10 cellular contexts compared by ENCODE assay signal in the genomic region with DNA sequence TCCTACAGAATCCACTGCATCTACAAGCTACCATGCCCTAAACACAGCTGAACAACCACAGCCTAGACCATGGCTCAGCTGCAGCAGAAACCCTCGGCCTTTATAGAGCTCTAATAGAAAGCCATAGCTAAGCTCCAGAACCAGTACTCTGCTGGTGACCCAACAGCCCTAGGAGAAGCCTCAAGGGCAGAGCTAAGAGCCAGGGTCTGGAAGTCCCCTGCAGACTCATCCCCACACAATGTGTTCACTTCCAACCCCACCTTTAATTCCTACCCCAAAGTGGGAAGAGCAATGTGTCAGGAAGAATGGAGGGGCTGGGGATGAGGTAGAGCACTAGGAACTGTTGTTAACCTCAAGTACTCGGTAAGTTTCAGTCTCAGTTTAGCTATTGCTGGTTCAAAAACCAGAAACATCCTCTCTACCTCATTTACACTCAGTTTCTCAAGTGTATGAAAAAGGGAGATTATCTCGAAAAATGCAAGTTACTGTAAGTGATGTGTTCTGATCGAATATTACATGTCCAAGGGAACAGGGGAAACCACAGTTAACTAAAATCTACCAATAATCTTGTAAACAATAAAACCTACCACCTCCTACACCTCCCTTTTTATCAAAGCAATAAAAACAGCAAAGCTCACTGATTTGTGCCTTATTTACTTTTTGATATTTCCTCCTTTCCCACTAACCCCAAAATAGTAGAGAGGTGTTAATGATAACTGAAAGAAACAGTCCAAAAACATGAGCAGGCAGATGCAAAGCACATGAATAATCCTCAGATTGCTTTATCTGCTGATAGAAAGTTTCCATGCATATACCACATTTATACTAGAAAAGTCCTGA. TPM values are rescaled to one million over a fixed set of nuclear protein-coding genes. Genes with fewer than 3 reads are reported as not detected.
DNase-seq lines count a peak whose midpoint lies in the region; ATAC-seq lines count a peak whose summit lies in the region.
"Had no signal": no experiment of that assay in that cellular context is flagged by ENCODE, and none has a peak within 500 bp of the region (broad histone marks: within the 10 kb centered on the region; RNA-seq: fewer than 3 reads in every experiment).

No MANE protein-coding gene starts in this region.

- no peaks in the 10 kb centered on the region for H3K9me3 ChIP-seq in naive thymus-derived CD4-positive, alpha-beta T cell (ENCODE audit: control insufficient read depth in 2 of 3, low read length in 3 of 3)
- H3K9me3 ChIP-seq: spleen had no signal

- H3K4me1 ChIP-seq in naive thymus-derived CD4-positive, alpha-beta T cell (ENCODE audit: control insufficient read depth in 2 of 2, insufficient read depth in 2 of 2, low read length in 2 of 2): peaks cover 0 to 6% of the 10 kb centered on the region in 2 donors
- H3K4me1 ChIP-seq: spleen had no signal

- CTCF ChIA-PET in activated CD8-positive, alpha-beta memory T cell treated with anti-CD3 and anti-CD28 coated beads, Interleukin-2, amount 10 ng/mL, durations not matched to agents 7 days and 5 days (lab: Charles Lee): interaction anchor here (0.6 to 1.9 kb wide), 8 partner anchors 11 to 579 kb away, joined by 3 to 15 read pairs (median 4); a partner anchor contains a TSS
- CTCF ChIA-PET in naive thymus-derived CD4-positive, alpha-beta T cell (lab: Charles Lee): interaction anchor here (0.7 to 1.4 kb wide), 3 partner anchors 17 to 49 kb away, joined by 3 to 4 read pairs (median 4); no protein-coding TSS in a partner anchor

- H3K4me3 Mint-ChIP-seq in activated CD8-positive, alpha-beta memory T cell treated with anti-CD3 and anti-CD28 coated beads, Interleukin-2, amount 10 ng/mL, durations not matched to agents 7 days and 5 days: peak overlapping the region; percentile 48
- peak overlapping the region in 1 of 10 donors; percentile 80 for H3K4me3 Mint-ChIP-seq in naive thymus-derived CD4-positive, alpha-beta T cell
- H3K4me3 Mint-ChIP-seq: IgD-negative memory B cell had no signal

- peak; percentile 47 for DNase-seq in activated CD8-positive, alpha-beta memory T cell treated with anti-CD3 and anti-CD28 coated beads, Interleukin-2, amount 10 ng/mL, durations not matched to agents 7 days and 5 days
- no peak for DNase-seq in activated CD8-positive, alpha-beta memory T cell treated with anti-CD3 and anti-CD28 coated beads for 24 hours
- DNase-seq in naive thymus-derived CD4-positive, alpha-beta T cell: peak in 1 of 9 donors; percentile 34
- DNase-seq in hippocampal formation (lab: John Stamatoyannopoulos, UW) (no peak), AG08395 (ENCODE audit: low spot score) (no peak)
- no peak for DNase-seq in NK-92 treated with Interleukin-12 subunit alpha and Interleukin-12 subunit beta, amount 100 ng/mL, for 24 hours (lab: John Stamatoyannopoulos, UW)
- DNase-seq: spleen had no signal

- H3K4me1 Mint-ChIP-seq in activated CD8-positive, alpha-beta memory T cell treated with anti-CD3 and anti-CD28 coated beads, Interleukin-2, amount 10 ng/mL, durations not matched to agents 7 days and 5 days: peaks cover 58% of the 10 kb centered on the region
- H3K4me1 Mint-ChIP-seq in naive thymus-derived CD4-positive, alpha-beta T cell: peaks cover 0 to 54% (median 5%) of the 10 kb centered on the region in 7 donors
- H3K4me1 Mint-ChIP-seq: IgD-negative memory B cell had no signal

- peaks cover 49% of the 10 kb centered on the region for H3K36me3 Mint-ChIP-seq in activated CD8-positive, alpha-beta memory T cell treated with anti-CD3 and anti-CD28 coated beads, Interleukin-2, amount 10 ng/mL, durations not matched to agents 7 days and 5 days
- peaks cover 3 to 65% (median 45%) of the 10 kb centered on the region in 5 donors for H3K36me3 Mint-ChIP-seq in naive thymus-derived CD4-positive, alpha-beta T cell

- intact Hi-C loops in naive thymus-derived CD4-positive, alpha-beta T cell (cut with micrococcal nuclease): loop anchor here in 1 of 2 donors (1.0 kb wide), 1 partner anchor 11 kb away; no protein-coding TSS in a partner anchor

- peaks cover 0 to 41% (median 0%) of the 10 kb centered on the region in 3 experiments for H3K36me3 ChIP-seq in naive thymus-derived CD4-positive, alpha-beta T cell (ENCODE audit: control insufficient read depth in 2 of 3, insufficient read depth in 3 of 3, low read length in 3 of 3)

- H3K27me3 Mint-ChIP-seq in activated CD8-positive, alpha-beta memory T cell treated with anti-CD3 and anti-CD28 coated beads, Interleukin-2, amount 10 ng/mL, durations not matched to agents 7 days and 5 days: no peaks in the 10 kb centered on the region
- no peaks in the 10 kb centered on the region for H3K27me3 Mint-ChIP-seq in naive thymus-derived CD4-positive, alpha-beta T cell
- H3K27me3 Mint-ChIP-seq: IgD-negative memory B cell had no signal

- H3K9me3 Mint-ChIP-seq in activated CD8-positive, alpha-beta memory T cell treated with anti-CD3 and anti-CD28 coated beads, Interleukin-2, amount 10 ng/mL, durations not matched to agents 7 days and 5 days (ENCODE audit: low read depth): no peaks in the 10 kb centered on the region
- H3K9me3 Mint-ChIP-seq in naive thymus-derived CD4-positive, alpha-beta T cell: peaks cover 0 to 1% (median 0%) of the 10 kb centered on the region in 11 donors
- H3K9me3 Mint-ChIP-seq: IgD-negative memory B cell had no signal

- no peak overlapping the region for H3K27ac ChIP-seq in naive thymus-derived CD4-positive, alpha-beta T cell (ENCODE audit: low read depth, low read length)

- peak; percentile 84 for ATAC-seq in activated CD8-positive, alpha-beta memory T cell treated with anti-CD3 and anti-CD28 coated beads, Interleukin-2, amount 10 ng/mL, durations not matched to agents 7 days and 5 days
- ATAC-seq in GM21786 (IDR thresholded peaks at IDR 0.05; ENCODE audit: unreplicated experiment) (peak; percentile 92), HG03439 (IDR thresholded peaks at IDR 0.05; ENCODE audit: unreplicated experiment) (peak; percentile 67)
- ATAC-seq in naive thymus-derived CD4-positive, alpha-beta T cell: no peak

- H3K4me3 ChIP-seq in naive thymus-derived CD4-positive, alpha-beta T cell (ENCODE audit: low read length): no peak overlapping the region
- H3K4me3 ChIP-seq: spleen had no signal

- POLR2A ChIA-PET in naive thymus-derived CD4-positive, alpha-beta T cell (lab: Charles Lee): no interaction called here

- no peaks in the 10 kb centered on the region for H3K27me3 ChIP-seq in naive thymus-derived CD4-positive, alpha-beta T cell (ENCODE audit: control insufficient read depth in 2 of 2, insufficient read depth in 2 of 2, low read length in 2 of 2)
- H3K27me3 ChIP-seq: spleen had no signal

- peak overlapping the region; percentile 86 for H3K27ac Mint-ChIP-seq in activated CD8-positive, alpha-beta memory T cell treated with anti-CD3 and anti-CD28 coated beads, Interleukin-2, amount 10 ng/mL, durations not matched to agents 7 days and 5 days
- H3K27ac Mint-ChIP-seq in naive thymus-derived CD4-positive, alpha-beta T cell: peak overlapping the region in 6 of 9 donors; percentile 24 to 89 (median 54)

RNA-seq across cellular contexts. Expression of a gene that starts 36.2 kb away (rescaled TPM):
- total RNA-seq in activated CD8-positive, alpha-beta memory T cell treated with anti-CD3 and anti-CD28 coated beads, Interleukin-2, amount 10 ng/mL, durations not matched to agents 7 days and 5 days: 10 to 100 TPM; 32.0 to 32.1 TPM
- 10 to 100 TPM; 34.1 to 43.0 (median 41.0) TPM for total RNA-seq in naive thymus-derived CD4-positive, alpha-beta T cell
- 10 to 100 TPM; 11.7 to 22.2 TPM for polyA plus RNA-seq in naive thymus-derived CD4-positive, alpha-beta T cell
